ENCODE assay signal across 9 cellular contexts in genomic region chr16:81817789-81818304, GRCh38. TPM values are rescaled to one million over a fixed set of nuclear protein-coding genes. Genes with fewer than 3 reads are reported as not detected.
DNase-seq lines count a peak whose midpoint lies in the region; ATAC-seq and TF ChIP-seq lines count a peak whose summit lies in the region.
"Had no signal": no experiment of that assay in that cellular context is flagged by ENCODE, and none has a peak within 500 bp of the region (broad histone marks: within the 10 kb centered on the region; RNA-seq: fewer than 3 reads in every experiment).

No MANE protein-coding gene starts in this region.

- DNase-seq in NOMO-1 treated with DMSO at 0.1 percent for 48 hours (lab: John Stamatoyannopoulos, UW; ENCODE audit: unreplicated experiment) (peak; percentile 93), natural killer cell (peak; percentile 68), G401 (ENCODE audit: low spot score) (no peak), BE2C (no peak)
- DNase-seq: NCI-H1105, retina had no signal

- H3K4me3 Mint-ChIP-seq in natural killer cell = peak overlapping the region; percentile 82

- H3K9me3 ChIP-seq in BE2C = no peaks in the 10 kb centered on the region

- in situ Hi-C loops in G401 (cut with HindIII; ENCODE audit: low sequenced_read_pairs) = no loop called here

- intact Hi-C loops in natural killer cell (cut with micrococcal nuclease) = loop anchor here (1.0 to 2.0 kb wide), 4 partner anchors 13 to 57 kb away; no protein-coding TSS in a partner anchor

- H3K27me3 Mint-ChIP-seq in natural killer cell (ENCODE audit: low read depth in 2 of 2) = no peaks in the 10 kb centered on the region

- no peaks in the 10 kb centered on the region for H3K27me3 ChIP-seq in BE2C

- no peaks in the 10 kb centered on the region for H3K9me3 Mint-ChIP-seq in natural killer cell

- no peaks in the 10 kb centered on the region for H3K36me3 ChIP-seq in BE2C

- H3K36me3 Mint-ChIP-seq in natural killer cell = no peaks in the 10 kb centered on the region

- H3K27ac Mint-ChIP-seq in natural killer cell = peak overlapping the region; percentile 98 to 99

- TF ChIP-seq CTCF in natural killer cell (IDR thresholded peaks at IDR 0.05) (no peak), BE2C (IDR thresholded peaks at IDR 0.05; ENCODE audit: low read depth, low read length) (no peak)

- H3K4me1 Mint-ChIP-seq in natural killer cell = peaks cover 76 to 80% of the 10 kb centered on the region in 2 donors

- no peak overlapping the region for H3K4me3 ChIP-seq in BE2C (ENCODE audit: low read depth, low read length)

- H3K4me1 ChIP-seq in BE2C = no peaks in the 10 kb centered on the region

- ATAC-seq in GM18517 (IDR thresholded peaks at IDR 0.05; ENCODE audit: unreplicated experiment) (peak; percentile 35), GM21825 (IDR thresholded peaks at IDR 0.05; ENCODE audit: unreplicated experiment) (peak; percentile 26), natural killer cell (peak; percentile 67 to 90 (median 79)), HG02840 (IDR thresholded peaks at IDR 0.05; ENCODE audit: low FRiP score, unreplicated experiment) (no peak)

RNA-seq across cellular contexts. Expression of gene PLCG2, which starts 38.8 kb away (rescaled TPM):
- 100 to 1,000 TPM; 250 to 298 (median 285) TPM for total RNA-seq in natural killer cell
- total RNA-seq in G401 (2014; rRNA removed; shearing (Covaris generic)) = 34.8 and 42.4 TPM in 2 replicates
- not detected for polyA plus RNA-seq in BE2C (2012; ENCODE audit: insufficient read depth, insufficient read length, low read depth)

Comparison
In these comparisons a context has a peak if more than half of its experiments do, and no peak if none do; other contexts are left out.
1. DNase-seq: peak in NOMO-1 treated with DMSO at 0.1 percent for 48 hours (single experiment) and natural killer cell (single experiment); none in G401 (single experiment) and BE2C (single experiment).